Comparison of ENCODE assay signal across 12 cellular contexts in genomic region chr19:33383722-33384292, GRCh38.
"Had no signal": no experiment of that assay in that cellular context is flagged by ENCODE, and none has a peak within 500 bp of the region (broad histone marks: within the 10 kb centered on the region; RNA-seq: fewer than 3 reads in every experiment).

No MANE protein-coding gene starts in this region.

- H3K9me3 Mint-ChIP-seq: activated CD4-positive, alpha-beta memory T cell treated with anti-CD3 and anti-CD28 coated beads for 36 hours; activated naive CD8-positive, alpha-beta T cell treated with anti-CD3 and anti-CD28 coated beads, Interleukin-2, amount 10 ng/mL, durations not matched to agents 7 days and 5 days; activated T-helper 2 cell treated with anti-CD3 and anti-CD28 coated beads, Interferon-gamma antibody, Interleukin-2, Interleukin-4, amounts not matched to agents 10 μg/mL and 5 μg/mL and 100 μg/mL, durations not matched to agents 14 hours and 24 hours and 36 hours had no signal

- H3K27ac Mint-ChIP-seq: activated CD4-positive, alpha-beta memory T cell treated with anti-CD3 and anti-CD28 coated beads for 36 hours; activated naive CD8-positive, alpha-beta T cell treated with anti-CD3 and anti-CD28 coated beads, Interleukin-2, amount 10 ng/mL, durations not matched to agents 7 days and 5 days; activated T-helper 2 cell treated with anti-CD3 and anti-CD28 coated beads, Interferon-gamma antibody, Interleukin-2, Interleukin-4, amounts not matched to agents 10 μg/mL and 5 μg/mL and 100 μg/mL, durations not matched to agents 14 hours and 24 hours and 36 hours had no signal

- DNase-seq: activated CD4-positive, alpha-beta memory T cell treated with anti-CD3 and anti-CD28 coated beads for 36 hours; activated CD4-positive, CD25-positive, alpha-beta regulatory T cell treated with anti-CD3 and anti-CD28 coated beads, Interleukin-2, amount 50 U/mL, for 72 hours; activated naive CD8-positive, alpha-beta T cell treated with anti-CD3 and anti-CD28 coated beads, Interleukin-2, amount 10 ng/mL, durations not matched to agents 7 days and 5 days; anterior cingulate cortex; effector CD4-positive, alpha-beta T cell; foreskin keratinocyte; left cardiac atrium; naive thymus-derived CD4-positive, alpha-beta T cell; stimulated activated CD4-positive, alpha-beta T cell treated with anti-CD3 and anti-CD28 coated beads, Interleukin-15, amount 100 ng/mL, for 24 hours; stimulated activated CD4-positive, alpha-beta T cell treated with anti-CD3 and anti-CD28 coated beads, Interleukin-4, amount 100 ng/mL, for 4 hours; tibial artery had no signal

- H3K27me3 Mint-ChIP-seq: activated CD4-positive, alpha-beta memory T cell treated with anti-CD3 and anti-CD28 coated beads for 36 hours; activated naive CD8-positive, alpha-beta T cell treated with anti-CD3 and anti-CD28 coated beads, Interleukin-2, amount 10 ng/mL, durations not matched to agents 7 days and 5 days; naive thymus-derived CD4-positive, alpha-beta T cell had no signal

- ATAC-seq: foreskin keratinocyte; left cardiac atrium; naive thymus-derived CD4-positive, alpha-beta T cell had no signal

- H3K4me3 Mint-ChIP-seq: activated CD4-positive, alpha-beta memory T cell treated with anti-CD3 and anti-CD28 coated beads for 36 hours; activated naive CD8-positive, alpha-beta T cell treated with anti-CD3 and anti-CD28 coated beads, Interleukin-2, amount 10 ng/mL, durations not matched to agents 7 days and 5 days; naive thymus-derived CD4-positive, alpha-beta T cell had no signal
